1 cellular context compared by ENCODE assay signal in genomic region chr3:128598884-128599664, GRCh38.
TF ChIP-seq lines count a peak whose summit lies in the region.

No MANE protein-coding gene starts in this region.

TF ChIP-seq in HEK293, 187 proteins besides CTCF, POLR2A, EP300 and RAD21:
- TF ChIP-seq, protein P1, sequence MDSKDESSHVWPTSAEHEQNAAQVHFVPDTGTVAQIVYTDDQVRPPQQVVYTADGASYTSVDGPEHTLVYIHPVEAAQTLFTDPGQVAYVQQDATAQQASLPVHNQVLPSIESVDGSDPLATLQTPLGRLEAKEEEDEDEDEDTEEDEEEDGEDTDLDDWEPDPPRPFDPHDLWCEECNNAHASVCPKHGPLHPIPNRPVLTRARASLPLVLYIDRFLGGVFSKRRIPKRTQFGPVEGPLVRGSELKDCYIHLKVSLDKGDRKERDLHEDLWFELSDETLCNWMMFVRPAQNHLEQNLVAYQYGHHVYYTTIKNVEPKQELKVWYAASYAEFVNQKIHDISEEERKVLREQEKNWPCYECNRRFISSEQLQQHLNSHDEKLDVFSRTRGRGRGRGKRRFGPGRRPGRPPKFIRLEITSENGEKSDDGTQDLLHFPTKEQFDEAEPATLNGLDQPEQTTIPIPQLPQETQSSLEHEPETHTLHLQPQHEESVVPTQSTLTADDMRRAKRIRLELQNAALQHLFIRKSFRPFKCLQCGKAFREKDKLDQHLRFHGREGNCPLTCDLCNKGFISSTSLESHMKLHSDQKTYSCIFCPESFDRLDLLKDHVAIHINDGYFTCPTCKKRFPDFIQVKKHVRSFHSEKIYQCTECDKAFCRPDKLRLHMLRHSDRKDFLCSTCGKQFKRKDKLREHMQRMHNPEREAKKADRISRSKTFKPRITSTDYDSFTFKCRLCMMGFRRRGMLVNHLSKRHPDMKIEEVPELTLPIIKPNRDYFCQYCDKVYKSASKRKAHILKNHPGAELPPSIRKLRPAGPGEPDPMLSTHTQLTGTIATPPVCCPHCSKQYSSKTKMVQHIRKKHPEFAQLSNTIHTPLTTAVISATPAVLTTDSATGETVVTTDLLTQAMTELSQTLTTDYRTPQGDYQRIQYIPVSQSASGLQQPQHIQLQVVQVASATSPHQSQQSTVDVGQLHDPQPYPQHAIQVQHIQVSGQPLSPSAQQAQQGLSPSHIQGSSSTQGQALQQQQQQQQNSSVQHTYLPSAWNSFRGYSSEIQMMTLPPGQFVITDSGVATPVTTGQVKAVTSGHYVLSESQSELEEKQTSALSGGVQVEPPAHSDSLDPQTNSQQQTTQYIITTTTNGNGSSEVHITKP (tag by site-specific recombination; IDR thresholded peaks at IDR 0.05): no peak
- 0 out of 2 replicates have a peak, but pooled peaks have one; percentile 22 for TF ChIP-seq ZNF121 (tag by site-specific recombination; IDR thresholded peaks at IDR 0.05)
TF ChIP-seq in HEK293: peak in this region for 1.
